13 cellular contexts compared by ENCODE assay signal in genomic region chr18:48629730-48630324, GRCh38.
DNase-seq lines count a peak whose midpoint lies in the region; ATAC-seq, FAIRE-seq and TF ChIP-seq lines count a peak whose summit lies in the region.
"Had no signal": no experiment of that assay in that cellular context is flagged by ENCODE, and none has a peak within 500 bp of the region (broad histone marks: within the 10 kb centered on the region; RNA-seq: fewer than 3 reads in every experiment).

No MANE protein-coding gene starts in this region.

- peak overlapping the region; percentile 37; the same call in 1 of the 2 replicates for H4K5ac ChIP-seq in IMR-90 (ENCODE audit: low read depth, low read length)

- no peak for TF ChIP-seq POLR2A in A549 (IDR thresholded peaks at IDR 0.05; ENCODE audit: low read length)
- no peak for TF ChIP-seq POLR2A in IMR-90 (IDR thresholded peaks at IDR 0.05; ENCODE audit: low read depth, low read length)

- H3K27me3 ChIP-seq in IMR-90 (ENCODE audit: control insufficient read depth, insufficient read depth, low read length) (no peaks in the 10 kb centered on the region), HAP-1 (ENCODE audit: low read depth) (no peaks in the 10 kb centered on the region)
- H3K27me3 ChIP-seq: breast epithelium had no signal

- H2AK9ac ChIP-seq in IMR-90 (replicated peaks; ENCODE audit: low read depth, low read length, poor library complexity): no peak overlapping the region

- peak overlapping the region; percentile 14 to 67 for H4K8ac ChIP-seq in IMR-90 (ENCODE audit: low read depth in 2 of 2, low read length in 2 of 2)

- peak overlapping the region; percentile 71; the same call in 1 of the 2 replicates for H3K18ac ChIP-seq in IMR-90 (ENCODE audit: low read depth, low read length)

- ATAC-seq in A549 (peak; percentile 97 to 99), IMR-90 (ENCODE audit: low read depth) (peak; percentile 95)

- H2AFZ ChIP-seq in IMR-90 (replicated peaks; ENCODE audit: low read length, poor library complexity): no peak overlapping the region

- H3K4me3 ChIP-seq in A549: no peak overlapping the region
- no peak overlapping the region for H3K4me3 ChIP-seq in IMR-90 (ENCODE audit: insufficient read depth, low read depth, low read length)
- no peak overlapping the region for H3K4me3 ChIP-seq in HAP-1
- H3K4me3 ChIP-seq: breast epithelium, thoracic aorta had no signal

- H3K27ac Mint-ChIP-seq in MCF 10A (ENCODE audit: low read depth, unreplicated experiment): peak overlapping the region; percentile 68
- H3K27ac Mint-ChIP-seq: B cell had no signal

- DNase-seq in A549 (ENCODE audit: low read depth in 1 of 2, low spot score in 1 of 2) (peak; percentile 69 to 89), IMR-90 (peak; percentile 100), MCF 10A (ENCODE audit: unreplicated experiment) (peak; percentile 90), kidney tubule cell (ENCODE audit: low spot score) (peak; percentile 92), HAP-1 (ENCODE audit: low spot score in 2 of 2) (no peak)
- no peak for DNase-seq in activated T-cell treated with anti-CD3 and anti-CD28 coated beads, Interleukin-2, amount 50 U/mL, for 1 hour
- DNase-seq in activated CD8-positive, alpha-beta memory T cell treated with anti-CD3 and anti-CD28 coated beads for 24 hours: no peak
- no peak for DNase-seq in activated CD4-positive, CD25-positive, alpha-beta regulatory T cell (lab: John Stamatoyannopoulos, UW)
- DNase-seq: activated CD4-positive, alpha-beta T cell treated with anti-CD3 and anti-CD28 coated beads, Interleukin-2, amount 50 U/mL, for 4 hours; GOT3 had no signal

- no peaks in the 10 kb centered on the region; the same call in 1 of the 2 replicates for H4K20me1 ChIP-seq in IMR-90 (ENCODE audit: insufficient read depth, low read length)

- intact Hi-C loops in IMR-90 (cut with micrococcal nuclease): loop anchor here (5.0 kb wide), 1 partner anchor 88 kb away; no protein-coding TSS in a partner anchor
- intact Hi-C loops in MCF 10A (cut with micrococcal nuclease): no loop called here

- H2BK120ac ChIP-seq in IMR-90 (ENCODE audit: low read depth, low read length): peak overlapping the region; percentile 92

- H3K14ac ChIP-seq in IMR-90 (replicated peaks; ENCODE audit: low read depth, low read length): peak overlapping the region; percentile 68

- H3K4me1 ChIP-seq in A549 (peaks cover 66% of the 10 kb centered on the region), IMR-90 (ENCODE audit: control insufficient read depth, insufficient read depth, low read length) (peaks cover 23% of the 10 kb centered on the region), HAP-1 (no peaks in the 10 kb centered on the region; the same call in 1 of the 2 replicates)
- H3K4me1 ChIP-seq: breast epithelium had no signal

- peak overlapping the region; percentile 36 for H3K23ac ChIP-seq in IMR-90 (ENCODE audit: low read depth, low read length)

- under 1% methylated on average over 7 of the region's 7 CpGs for WGBS in A549 (ENCODE audit: missing lambda C conversion rate)
- WGBS in IMR-90 (ENCODE audit: extremely low coverage in 2 of 2, insufficient read length in 1 of 2), 2 experiments: 0% methylated on average over 1 of the region's 7 CpGs; no CpG with 5 or more reads in 1 of the 2 experiments

- in situ Hi-C loops in IMR-90 (cut with MboI; ENCODE audit: low sequenced_read_pairs): loop anchor here (25.0 kb wide), 1 partner anchor 1657 kb away; the partner anchor contains the start of genes CXXC1 and MBD1
- in situ Hi-C loops in HAP-1 (cut with MboI; ENCODE audit: low sequenced_read_pairs): no loop called here

- H3K9me1 ChIP-seq in IMR-90 (ENCODE audit: insufficient read depth, low read length): peaks cover 38% of the 10 kb centered on the region

- peaks cover 23% of the 10 kb centered on the region for H3K36me3 ChIP-seq in IMR-90 (ENCODE audit: control insufficient read depth, insufficient read depth, low read length)
- no peaks in the 10 kb centered on the region for H3K36me3 ChIP-seq in HAP-1 (replicated peaks)
- H3K36me3 ChIP-seq: breast epithelium, thoracic aorta had no signal

- H3K9me3 ChIP-seq in A549 (no peaks in the 10 kb centered on the region), IMR-90 (ENCODE audit: control insufficient read depth, insufficient read depth, low read length) (no peaks in the 10 kb centered on the region), HAP-1 (no peaks in the 10 kb centered on the region)
- H3K9me3 ChIP-seq: breast epithelium, thoracic aorta had no signal

- H3K56ac ChIP-seq in IMR-90 (ENCODE audit: extremely low read depth, insufficient read depth, low read length): peak overlapping the region; percentile 83

- no peak for FAIRE-seq in A549 (lab: Jason Lieb, UNC)

- H3K79me1 ChIP-seq in IMR-90 (ENCODE audit: low read depth in 1 of 2, low read length in 2 of 2): peaks cover 41 to 71% of the 10 kb centered on the region in 2 experiments

- TF ChIP-seq CTCF in A549 (IDR thresholded peaks at IDR 0.05) (no peak), IMR-90 (conservative IDR thresholded peaks at IDR 0.05; ENCODE audit: low read depth, low read length) (no peak), MCF 10A (IDR thresholded peaks at IDR 0.05; ENCODE audit: unreplicated experiment) (no peak)

- H3K4me2 ChIP-seq in A549 (peak overlapping the region; percentile 68), IMR-90 (ENCODE audit: low read depth, low read length) (0 out of 2 replicates have a peak overlapping the region, but pooled peaks have one; percentile 17)

- H3K4me3 Mint-ChIP-seq in MCF 10A (ENCODE audit: unreplicated experiment): no peak overlapping the region
- H3K4me3 Mint-ChIP-seq: B cell had no signal

- H3K27ac ChIP-seq in A549 (peak overlapping the region; percentile 87 to 94), IMR-90 (ENCODE audit: insufficient read depth, low read length) (peak overlapping the region; percentile 57)
- H3K27ac ChIP-seq: breast epithelium, thoracic aorta had no signal

- POLR2A ChIA-PET in A549 (lab: Yijun Ruan, JAX) (no interaction called here), IMR-90 (lab: Charles Lee; ENCODE audit: unreplicated experiment) (interaction anchor here (0.6 kb wide), 2 partner anchors 100 to 111 kb away, joined by 3 to 4 read pairs; no protein-coding TSS in a partner anchor), MCF 10A (lab: Yijun Ruan, JAX) (interaction anchor here (1.3 kb wide), 1 partner anchor 81 kb away, joined by 3 read pairs; no protein-coding TSS in a partner anchor)

- peak overlapping the region; percentile 57 for H2AK5ac ChIP-seq in IMR-90 (ENCODE audit: low read depth, low read length)

- peak overlapping the region; percentile 63 for H4K91ac ChIP-seq in IMR-90 (ENCODE audit: insufficient read depth, low read depth, low read length)

- CTCF ChIA-PET in A549 (lab: Yijun Ruan, JAX): no interaction called here
- CTCF ChIA-PET in IMR-90 (lab: Yijun Ruan, JAX): interaction anchor here (0.6 to 1.3 kb wide), 2 partner anchors 11 to 155 kb away, joined by 3 read pairs; no protein-coding TSS in a partner anchor
- CTCF ChIA-PET in MCF 10A (lab: Yijun Ruan, JAX): no interaction called here

- no peaks in the 10 kb centered on the region for H3K27me3 Mint-ChIP-seq in MCF 10A (ENCODE audit: insufficient read depth, unreplicated experiment)
- H3K27me3 Mint-ChIP-seq: B cell had no signal

- H3K9me3 Mint-ChIP-seq in MCF 10A (ENCODE audit: unreplicated experiment): no peaks in the 10 kb centered on the region

- TF ChIP-seq RAD21 in A549 (conservative IDR thresholded peaks at IDR 0.05 in 1 of 2, IDR thresholded peaks at IDR 0.05 in 1 of 2) (peak in 1 of 2 experiments; percentile 34; a peak in 2 of 5 replicates), IMR-90 (IDR thresholded peaks at IDR 0.05; ENCODE audit: low read length) (peak; percentile 23; the same call in 1 of the 2 replicates)

- peaks cover 8% of the 10 kb centered on the region for H3K36me3 Mint-ChIP-seq in MCF 10A (ENCODE audit: insufficient read depth, unreplicated experiment)

- peak; percentile 90 to 97; a peak in 4 of 5 replicates for TF ChIP-seq EP300 in A549 (IDR thresholded peaks at IDR 0.05)

- H3K4me1 Mint-ChIP-seq in MCF 10A (ENCODE audit: insufficient read depth, unreplicated experiment): peaks cover 28% of the 10 kb centered on the region
- H3K4me1 Mint-ChIP-seq: B cell had no signal

- peak overlapping the region; percentile 94 for H2BK5ac ChIP-seq in IMR-90 (ENCODE audit: low read depth, low read length, poor library complexity, severe bottlenecking)

- H2BK15ac ChIP-seq in IMR-90 (ENCODE audit: low read depth, low read length): peak overlapping the region; percentile 11; the same call in 1 of the 3 replicates

- peak overlapping the region; percentile 85 for H3K4ac ChIP-seq in IMR-90 (ENCODE audit: low read depth, low read length)

- dilution Hi-C loops in IMR-90 (cut with HindIII; ENCODE audit: low sequenced_read_pairs, unreplicated experiment): no loop called here

- no peak overlapping the region for H3K9ac ChIP-seq in IMR-90 (ENCODE audit: low read depth, low read length)

- H2BK20ac ChIP-seq in IMR-90 (ENCODE audit: low read depth, low read length): peak overlapping the region; percentile 94

- BruUV-seq in IMR-90 (replicated peaks; lab: Mats Ljungman, UMichigan) (no TSS peak), MCF 10A (replicated peaks; lab: Mats Ljungman, UMichigan) (TSS peak; percentile 62)

TF ChIP-seq in A549, 52 proteins besides CTCF, POLR2A, EP300 and RAD21 (continues in another document):
- TF ChIP-seq SREBF2 (IDR thresholded peaks at IDR 0.05) (no peak), JUN (IDR thresholded peaks at IDR 0.05) (peak in 1 of 2 experiments; percentile 78; a peak in 2 of 5 replicates), EHF (CRISPR knock-in tag; IDR thresholded peaks at IDR 0.05) (no peak)

TF ChIP-seq in IMR-90, 13 proteins besides CTCF, POLR2A, EP300 and RAD21 (continues in another document):
- TF ChIP-seq MAZ (IDR thresholded peaks at IDR 0.05; ENCODE audit: borderline replicate concordance, low read depth, low read length) (0 out of 2 replicates have a peak, but pooled peaks have one; percentile 54), CHD1 (IDR thresholded peaks at IDR 0.05; ENCODE audit: low read depth, low read length) (no peak), SMC3 (IDR thresholded peaks at IDR 0.05; ENCODE audit: low read depth, low read length) (no peak), MAFK (IDR thresholded peaks at IDR 0.05; ENCODE audit: low read depth, low read length) (0 out of 2 replicates have a peak, but pooled peaks have one; percentile 14), MXI1 (IDR thresholded peaks at IDR 0.05; ENCODE audit: borderline replicate concordance, low read depth, low read length) (0 out of 2 replicates have a peak, but pooled peaks have one; percentile 23), FOS (IDR thresholded peaks at IDR 0.05; ENCODE audit: low read depth, low read length) (peak; percentile 92), ELK1 (IDR thresholded peaks at IDR 0.05; ENCODE audit: borderline replicate concordance, low read depth, low read length) (no peak)

Comparison
In these comparisons a context has a peak if more than half of its experiments do, and no peak if none do; other contexts are left out.
1. DNase-seq: peak in A549 (2 of 2), IMR-90 (single experiment), MCF 10A (single experiment) and kidney tubule cell (single experiment); none in activated T-cell treated with anti-CD3 and anti-CD28 coated beads, Interleukin-2, amount 50 U/mL, for 1 hour (single experiment), activated CD8-positive, alpha-beta memory T cell treated with anti-CD3 and anti-CD28 coated beads for 24 hours (single experiment), activated CD4-positive, CD25-positive, alpha-beta regulatory T cell (0 of 4) and HAP-1 (0 of 2).